ENCODE assay signal across 23 cellular contexts in genomic region chr13:39960206-39960605, GRCh38.
"Had no signal": no experiment of that assay in that cellular context is flagged by ENCODE, and none has a peak within 500 bp of the region (broad histone marks: within the 10 kb centered on the region; RNA-seq: fewer than 3 reads in every experiment).

No MANE protein-coding gene starts in this region.

- H3K4me2 ChIP-seq: hepatocyte, neural progenitor cell had no signal

- H3K27me3 ChIP-seq: gastrocnemius medialis, heart left ventricle, hepatocyte, neural progenitor cell, sigmoid colon, spleen, suprapubic skin had no signal

- H3K4me1 ChIP-seq: gastrocnemius medialis, neural progenitor cell, parathyroid adenoma, sigmoid colon, suprapubic skin had no signal

- H3K9me3 Mint-ChIP-seq: effector memory CD8-positive, alpha-beta T cell; natural killer cell treated with Interleukin-12 subunit alpha and Interleukin-12 subunit beta and Interleukin-15 and Interleukin-18, amount 100 ng/mL, for 72 hours; neural progenitor cell; stimulated activated memory B cell treated with anti-CD40 and anti-IgM and Interleukin-4, amounts not matched to agents 10 μg/mL and 1 μg/mL and 100 μg/mL, for 72 hours; stimulated activated naive CD8-positive, alpha-beta T cell treated with anti-CD3 and anti-CD28 coated beads, Interleukin-15, Interleukin-2, amounts not matched to agents 100 ng/mL and 50 ng/mL, for 24 hours had no signal

- ATAC-seq: gastrocnemius medialis; natural killer cell treated with Interleukin-12 subunit alpha and Interleukin-12 subunit beta and Interleukin-15 and Interleukin-18, amount 100 ng/mL, for 72 hours; right cardiac atrium; stimulated activated memory B cell treated with anti-CD40 and anti-IgM and Interleukin-4, amounts not matched to agents 10 μg/mL and 1 μg/mL and 100 μg/mL, for 72 hours had no signal

- H3K27ac ChIP-seq: gastrocnemius medialis, heart left ventricle, hepatocyte, neural progenitor cell, parathyroid adenoma, sigmoid colon, skin epidermis, suprapubic skin had no signal

- H3K27me3 Mint-ChIP-seq: naive B cell; stimulated activated memory B cell treated with anti-CD40 and anti-IgM and Interleukin-4, amounts not matched to agents 10 μg/mL and 1 μg/mL and 100 μg/mL, for 72 hours; stimulated activated naive CD8-positive, alpha-beta T cell treated with anti-CD3 and anti-CD28 coated beads, Interleukin-15, Interleukin-2, amounts not matched to agents 100 ng/mL and 50 ng/mL, for 24 hours had no signal

- H3K36me3 ChIP-seq: gastrocnemius medialis, heart left ventricle, neural progenitor cell, sigmoid colon, spleen, suprapubic skin had no signal

- H3K9me3 ChIP-seq: gastrocnemius medialis, heart left ventricle, sigmoid colon, spleen, suprapubic skin had no signal

- H3K4me3 Mint-ChIP-seq: effector memory CD8-positive, alpha-beta T cell; naive B cell; natural killer cell treated with Interleukin-12 subunit alpha and Interleukin-12 subunit beta and Interleukin-15 and Interleukin-18, amount 100 ng/mL, for 72 hours; neural progenitor cell; stimulated activated memory B cell treated with anti-CD40 and anti-IgM and Interleukin-4, amounts not matched to agents 10 μg/mL and 1 μg/mL and 100 μg/mL, for 72 hours; stimulated activated naive CD8-positive, alpha-beta T cell treated with anti-CD3 and anti-CD28 coated beads, Interleukin-15, Interleukin-2, amounts not matched to agents 100 ng/mL and 50 ng/mL, for 24 hours had no signal

- H2AFZ ChIP-seq: hepatocyte, neural progenitor cell, parathyroid adenoma had no signal

- H3K27ac Mint-ChIP-seq: effector memory CD8-positive, alpha-beta T cell; naive B cell; natural killer cell treated with Interleukin-12 subunit alpha and Interleukin-12 subunit beta and Interleukin-15 and Interleukin-18, amount 100 ng/mL, for 72 hours; neural progenitor cell; progenitor cell of endocrine pancreas; stimulated activated memory B cell treated with anti-CD40 and anti-IgM and Interleukin-4, amounts not matched to agents 10 μg/mL and 1 μg/mL and 100 μg/mL, for 72 hours; stimulated activated naive CD8-positive, alpha-beta T cell treated with anti-CD3 and anti-CD28 coated beads, Interleukin-15, Interleukin-2, amounts not matched to agents 100 ng/mL and 50 ng/mL, for 24 hours had no signal

- H3K9ac ChIP-seq: neural progenitor cell, parathyroid adenoma had no signal

- H3K79me2 ChIP-seq: hepatocyte, parathyroid adenoma had no signal

- H3K36me3 Mint-ChIP-seq: naive B cell; natural killer cell treated with Interleukin-12 subunit alpha and Interleukin-12 subunit beta and Interleukin-15 and Interleukin-18, amount 100 ng/mL, for 72 hours; neural progenitor cell; stimulated activated memory B cell treated with anti-CD40 and anti-IgM and Interleukin-4, amounts not matched to agents 10 μg/mL and 1 μg/mL and 100 μg/mL, for 72 hours had no signal

- H3K4me3 ChIP-seq: gastrocnemius medialis, heart left ventricle, hepatocyte, neural progenitor cell, sigmoid colon, skin epidermis, spleen, suprapubic skin had no signal

- DNase-seq: cerebellar nuclear complex; cortex of kidney; effector memory CD8-positive, alpha-beta T cell; foreskin fibroblast; gastrocnemius medialis; heart left ventricle; kidney; mesenchymal stem cell; naive B cell; right cardiac atrium; sigmoid colon; spleen; stimulated activated CD4-positive, alpha-beta T cell treated with anti-CD3 and anti-CD28 coated beads, Interleukin-4, amount 100 ng/mL, for 4 hours; trophoblast cell had no signal
